ENCODE assay signal across 19 cellular contexts in genomic region chrX:23749576-23749975, GRCh38.
"Had no signal": no experiment of that assay in that cellular context is flagged by ENCODE, and none has a peak within 500 bp of the region (broad histone marks: within the 10 kb centered on the region; RNA-seq: fewer than 3 reads in every experiment).

No MANE protein-coding gene starts in this region.

- H3K4me3 ChIP-seq: gastroesophageal sphincter, lung, right atrium auricular region, sigmoid colon, tibial artery, upper lobe of left lung, uterus had no signal

- H3K4me3 Mint-ChIP-seq: immature natural killer cell; nephron; stimulated activated naive CD8-positive, alpha-beta T cell treated with anti-CD3 and anti-CD28 coated beads, Interleukin-15, Interleukin-2, amounts not matched to agents 100 ng/mL and 50 ng/mL, for 24 hours had no signal

- H3K9me3 Mint-ChIP-seq: immature natural killer cell; nephron; stimulated activated naive CD8-positive, alpha-beta T cell treated with anti-CD3 and anti-CD28 coated beads, Interleukin-15, Interleukin-2, amounts not matched to agents 100 ng/mL and 50 ng/mL, for 24 hours had no signal

- H3K9me3 ChIP-seq: gastroesophageal sphincter, right atrium auricular region, sigmoid colon, tibial artery, upper lobe of left lung, uterus had no signal

- H3K36me3 Mint-ChIP-seq: immature natural killer cell had no signal

- H3K36me3 ChIP-seq: gastroesophageal sphincter, right atrium auricular region, sigmoid colon, tibial artery, upper lobe of left lung, uterus had no signal

- H3K27ac ChIP-seq: gastroesophageal sphincter, right atrium auricular region, sigmoid colon, tibial artery, upper lobe of left lung, uterus had no signal

- H3K4me1 ChIP-seq: gastroesophageal sphincter, right atrium auricular region, sigmoid colon, upper lobe of left lung, uterus had no signal

- H3K27me3 Mint-ChIP-seq: stimulated activated naive CD8-positive, alpha-beta T cell treated with anti-CD3 and anti-CD28 coated beads, Interleukin-15, Interleukin-2, amounts not matched to agents 100 ng/mL and 50 ng/mL, for 24 hours had no signal

- DNase-seq: effector memory CD4-positive, alpha-beta T cell; glutamatergic neuron; immature natural killer cell; left cardiac atrium; left ventricle myocardium superior; mesenchymal stem cell; midbrain; small intestine; stimulated activated CD4-positive, alpha-beta T cell treated with anti-CD3 and anti-CD28 coated beads, Interleukin-2, amount 100 ng/mL, for 48 hours; tibial artery; upper lobe of left lung; uterus had no signal

- ATAC-seq: esophagus mucosa, gastroesophageal sphincter, left cardiac atrium, left ventricle myocardium superior had no signal

- H3K27ac Mint-ChIP-seq: nephron; stimulated activated naive CD8-positive, alpha-beta T cell treated with anti-CD3 and anti-CD28 coated beads, Interleukin-15, Interleukin-2, amounts not matched to agents 100 ng/mL and 50 ng/mL, for 24 hours had no signal

- H3K27me3 ChIP-seq: gastroesophageal sphincter, right atrium auricular region, sigmoid colon, tibial artery, upper lobe of left lung, uterus had no signal
